In the genomic region with DNA sequence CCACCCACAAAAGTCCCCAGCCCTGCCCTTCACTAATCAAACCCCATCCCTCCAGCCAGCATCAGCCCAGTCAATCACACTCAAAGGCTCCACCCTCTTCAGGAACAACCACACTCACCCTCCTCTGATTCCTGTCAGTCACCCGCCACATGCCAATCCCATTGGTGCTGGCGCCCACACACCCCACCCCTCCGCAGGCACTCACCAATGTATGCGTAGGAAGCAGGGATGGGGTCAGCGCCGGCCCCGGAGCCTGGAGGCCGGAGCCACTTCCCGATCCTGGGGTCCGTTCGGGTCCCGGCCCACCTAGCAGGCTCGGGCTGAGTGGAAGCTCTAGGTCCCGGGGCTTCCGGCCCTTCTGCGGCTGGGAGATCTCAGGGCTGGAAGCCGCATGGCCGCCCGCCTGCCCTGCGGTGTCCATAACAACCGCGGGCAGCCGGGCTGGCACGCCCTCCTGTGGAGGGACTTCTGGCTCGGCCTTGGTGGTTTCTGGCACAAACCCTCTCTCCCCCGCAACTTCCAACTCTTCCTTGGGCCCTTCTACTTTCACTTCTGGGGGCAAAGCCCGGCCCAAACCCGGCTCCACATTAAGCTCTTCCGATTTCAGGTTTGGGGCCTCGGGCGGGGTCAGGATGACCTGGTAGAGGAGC, we compare ENCODE assay signal across 8 cellular contexts. TPM values are rescaled to one million over a fixed set of nuclear protein-coding genes. Genes with fewer than 3 reads are reported as not detected.
A peak's percentile ranks its signal among the peaks of the same experiment; 100 is the strongest.
DNase-seq lines count a peak whose midpoint lies in the region; ATAC-seq lines count a peak whose summit lies in the region.

No MANE protein-coding gene starts in this region.

- H3K9me3 Mint-ChIP-seq in activated T-cell treated with anti-CD3 and anti-CD28 coated beads, Interleukin-2, amount 50 U/mL, for 72 hours: peaks cover 1 to 2% of the 10 kb centered on the region in 2 donors

- peaks cover 22 to 90% (median 84%) of the 10 kb centered on the region in 11 experiments for H3K27me3 ChIP-seq in BLaER1 treated with 17β-estradiol and CSF1 and Interleukin-3, amounts not matched to agents 10 nM and 100 nM
- H3K27me3 ChIP-seq in thymus (ENCODE audit: control insufficient read depth, insufficient read depth): no peaks in the 10 kb centered on the region

- peaks cover 0 to 13% (median 2%) of the 10 kb centered on the region in 11 experiments; a peak in 4 of 22 replicates for H4K20me1 ChIP-seq in BLaER1 treated with 17β-estradiol and CSF1 and Interleukin-3, amounts not matched to agents 10 nM and 100 nM

- peaks cover 22 to 39% (median 28%) of the 10 kb centered on the region in 11 experiments for H3K9me3 ChIP-seq in BLaER1 treated with 17β-estradiol and CSF1 and Interleukin-3, amounts not matched to agents 10 nM and 100 nM (replicated peaks in 1 of 11)
- H3K9me3 ChIP-seq in iPS-18c (ENCODE audit: control insufficient read depth, insufficient read depth, low read length): peaks cover 20% of the 10 kb centered on the region
- H3K9me3 ChIP-seq in thymus (ENCODE audit: control insufficient read depth): no peaks in the 10 kb centered on the region

- H3K27ac Mint-ChIP-seq in activated T-cell treated with anti-CD3 and anti-CD28 coated beads, Interleukin-2, amount 50 U/mL, for 72 hours: no peak overlapping the region

- peak; percentile 79 for ATAC-seq in HG02610 (IDR thresholded peaks at IDR 0.05; ENCODE audit: unreplicated experiment)
- peak; percentile 50 to 54 for ATAC-seq in activated T-cell treated with anti-CD3 and anti-CD28 coated beads, Interleukin-2, amount 50 U/mL, for 72 hours (replicated peaks in 1 of 2)
- no peak for ATAC-seq in GM21825 (IDR thresholded peaks at IDR 0.05; ENCODE audit: unreplicated experiment)

- DNase-seq in activated T-cell treated with anti-CD3 and anti-CD28 coated beads, Interleukin-2, amount 50 U/mL, for 72 hours: peak; percentile 21 to 45
- DNase-seq in GM19238 (ENCODE audit: insufficient read length, low spot score) (no peak), DMS114 treated with DMSO at 0.1 percent for 48 hours (lab: John Stamatoyannopoulos, UW; ENCODE audit: unreplicated experiment) (no peak)

- H3K36me3 ChIP-seq in BLaER1 treated with 17β-estradiol and CSF1 and Interleukin-3, amounts not matched to agents 10 nM and 100 nM: peaks cover 33 to 72% (median 50%) of the 10 kb centered on the region in 11 experiments
- H3K36me3 ChIP-seq in thymus (ENCODE audit: control insufficient read depth, insufficient read depth): peaks cover 31% of the 10 kb centered on the region

- H3K27ac ChIP-seq in BLaER1 treated with 17β-estradiol and CSF1 and Interleukin-3, amounts not matched to agents 10 nM and 100 nM: peak overlapping the region in 9 of 11 experiments; percentile 55 to 75 (median 73); a peak in 18 of 22 replicates
- H3K27ac ChIP-seq in thymus (ENCODE audit: low read depth): no peak overlapping the region

- peak overlapping the region; percentile 51 to 77 (median 69); a peak in 20 of 22 replicates for H3K9ac ChIP-seq in BLaER1 treated with 17β-estradiol and CSF1 and Interleukin-3, amounts not matched to agents 10 nM and 100 nM

- WGBS in thymus: 10% methylated on average over 31 of the region's 31 CpGs

- peak overlapping the region; percentile 42 to 59 for H3K4me3 Mint-ChIP-seq in activated T-cell treated with anti-CD3 and anti-CD28 coated beads, Interleukin-2, amount 50 U/mL, for 72 hours

- peak overlapping the region; percentile 44 to 64 (median 54) for H3K4me3 ChIP-seq in BLaER1 treated with 17β-estradiol and CSF1 and Interleukin-3, amounts not matched to agents 10 nM and 100 nM
- peak overlapping the region; percentile 15; the same call in 1 of the 2 replicates for H3K4me3 ChIP-seq in iPS-18c (ENCODE audit: insufficient read depth, low read depth, low read length)
- peak overlapping the region; percentile 49 for H3K4me3 ChIP-seq in thymus (ENCODE audit: low read length)

- H3K36me3 Mint-ChIP-seq in activated T-cell treated with anti-CD3 and anti-CD28 coated beads, Interleukin-2, amount 50 U/mL, for 72 hours (ENCODE audit: insufficient read depth in 2 of 2): peaks cover 21 to 33% of the 10 kb centered on the region in 2 donors

- no peaks in the 10 kb centered on the region for H3K27me3 Mint-ChIP-seq in activated T-cell treated with anti-CD3 and anti-CD28 coated beads, Interleukin-2, amount 50 U/mL, for 72 hours (ENCODE audit: low read depth)

- H3K4me1 ChIP-seq in BLaER1 treated with 17β-estradiol and CSF1 and Interleukin-3, amounts not matched to agents 10 nM and 100 nM: peaks cover 7 to 58% (median 28%) of the 10 kb centered on the region in 10 experiments; a peak in 16 of 20 replicates
- no peaks in the 10 kb centered on the region for H3K4me1 ChIP-seq in thymus (ENCODE audit: control insufficient read depth, insufficient read depth, low read length)

- H3K4me1 Mint-ChIP-seq in activated T-cell treated with anti-CD3 and anti-CD28 coated beads, Interleukin-2, amount 50 U/mL, for 72 hours (ENCODE audit: low read depth): peaks cover 14% of the 10 kb centered on the region

- H3K4me2 ChIP-seq in BLaER1 treated with 17β-estradiol and CSF1 and Interleukin-3, amounts not matched to agents 10 nM and 100 nM: peak overlapping the region; percentile 48 to 77 (median 67)

RNA-seq across cellular contexts. Expression of gene CFP, which starts 7.9 kb away (rescaled TPM):
- total RNA-seq in activated T-cell treated with anti-CD3 and anti-CD28 coated beads, Interleukin-2, amount 50 U/mL, for 72 hours: 1 to 10 TPM; 6.4 to 9.5 TPM
- polyA plus RNA-seq in thymus: 27.8 TPM

RNA-seq across cellular contexts. Expression of gene ELK1, which starts 12.7 kb away (rescaled TPM):
- 10 to 100 TPM; 82.7 to 84.9 TPM for total RNA-seq in activated T-cell treated with anti-CD3 and anti-CD28 coated beads, Interleukin-2, amount 50 U/mL, for 72 hours
- polyA plus RNA-seq in thymus: 21.7 TPM

RNA-seq across cellular contexts. Expression of gene SYN1, which starts 18.0 kb away (rescaled TPM):
- total RNA-seq in activated T-cell treated with anti-CD3 and anti-CD28 coated beads, Interleukin-2, amount 50 U/mL, for 72 hours: 1 to 10 TPM in 1 of 2 donors, under 1 TPM in 1; 0.67 to 2.0 TPM
- 4.0 TPM for polyA plus RNA-seq in thymus

RNA-seq across cellular contexts. Expression of gene UXT, which starts 21.3 kb away (rescaled TPM):
- total RNA-seq in activated T-cell treated with anti-CD3 and anti-CD28 coated beads, Interleukin-2, amount 50 U/mL, for 72 hours: 100 to 1,000 TPM; 173 to 205 TPM
- polyA plus RNA-seq in thymus: 242 TPM

RNA-seq across cellular contexts. Expression of gene TIMP1, which starts 55.4 kb away (rescaled TPM):
- 10 to 100 TPM; 31.5 to 71.2 TPM for total RNA-seq in activated T-cell treated with anti-CD3 and anti-CD28 coated beads, Interleukin-2, amount 50 U/mL, for 72 hours
- polyA plus RNA-seq in thymus: 344 TPM

Comparison
In these comparisons a context has a peak if more than half of its experiments do, and no peak if none do; other contexts are left out.
1. DNase-seq: peak in activated T-cell treated with anti-CD3 and anti-CD28 coated beads, Interleukin-2, amount 50 U/mL, for 72 hours (2 of 2); none in GM19238 (single experiment) and DMS114 treated with DMSO at 0.1 percent for 48 hours (single experiment).
2. Peak in every context shown above with its lines, with median percentiles within 50 percentile points of each other: H3K4me3 ChIP-seq.